ENCODE assay signal across 1 cellular context in the genomic region with DNA sequence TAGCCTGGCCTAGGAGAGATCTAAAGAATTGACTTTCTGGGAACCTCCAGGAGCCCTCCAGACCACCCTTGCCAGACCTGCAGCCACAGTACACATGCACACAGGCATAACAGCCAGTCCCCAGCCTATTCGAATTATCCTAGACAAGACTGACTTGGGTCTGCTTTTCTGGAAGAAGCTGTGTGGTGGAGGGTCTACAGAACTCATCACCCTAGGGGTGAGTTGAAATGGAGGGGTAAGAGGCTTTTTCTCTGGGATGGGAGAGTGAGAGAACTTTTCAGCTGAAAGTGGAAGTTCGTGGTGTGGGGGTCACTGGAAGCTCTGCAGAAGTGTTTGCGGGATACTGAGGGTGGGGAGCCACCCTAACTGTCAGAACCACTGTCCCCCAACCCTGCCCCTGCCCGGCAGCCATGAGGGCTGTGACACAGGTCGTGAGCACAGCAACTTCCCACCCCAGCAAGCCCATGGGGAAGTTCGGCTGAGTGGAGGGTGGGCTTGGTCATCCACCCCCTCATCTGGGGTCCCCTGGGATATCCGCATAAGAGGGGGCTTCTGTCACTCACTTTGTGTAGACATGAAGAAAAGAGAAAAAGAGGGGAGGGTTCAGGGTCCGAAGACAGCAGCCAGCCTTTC.
TF ChIP-seq lines count a peak whose summit lies in the region.

No MANE protein-coding gene starts in this region.

TF ChIP-seq in WTC11, 78 proteins besides CTCF, POLR2A, EP300 and RAD21 (continued from another document):
- no peak for TF ChIP-seq STAT6 (CRISPR knock-in tag; conservative IDR thresholded peaks at IDR 0.05; ENCODE audit: low read depth)
